8 cellular contexts compared by ENCODE assay signal in the genomic region with DNA sequence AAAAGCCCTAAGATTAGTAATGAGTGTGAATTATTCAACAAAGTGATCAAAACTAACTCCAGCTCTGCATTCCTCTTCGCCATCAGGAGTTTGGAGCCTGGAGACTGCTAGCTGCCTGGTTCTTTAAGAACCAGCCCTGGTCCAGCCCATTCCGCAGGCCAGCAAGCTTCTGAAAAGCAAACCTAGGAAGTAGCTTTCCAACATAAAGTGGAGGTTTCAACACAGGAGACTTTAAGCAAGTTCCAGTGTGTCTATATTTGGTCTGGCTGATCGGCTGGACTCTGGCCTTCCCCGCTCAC. TPM values are rescaled to one million over a fixed set of nuclear protein-coding genes. Genes with fewer than 3 reads are reported as not detected.
A peak's percentile ranks its signal among the peaks of the same experiment; 100 is the strongest.
DNase-seq lines count a peak whose midpoint lies in the region; TF ChIP-seq lines count a peak whose summit lies in the region.
"Not testable (repeated sequence)": the region's sequence is repeated elsewhere in the genome, so short reads cannot be mapped to it uniquely, and the experiment has no call there.
"Had no signal": no experiment of that assay in that cellular context is flagged by ENCODE, and none has a peak within 500 bp of the region (broad histone marks: within the 10 kb centered on the region; RNA-seq: fewer than 3 reads in every experiment).

No MANE protein-coding gene starts in this region.

- H3K4me1 ChIP-seq in mononuclear cell (ENCODE audit: insufficient read depth, low read length): peaks cover 33% of the 10 kb centered on the region
- H3K4me1 ChIP-seq in skeletal muscle satellite cell (ENCODE audit: control insufficient read depth, insufficient read depth, low read length): peaks cover 21% of the 10 kb centered on the region

- H3K4me3 ChIP-seq in GM12865 (ENCODE audit: low read depth, low read length) (peak overlapping the region; percentile 81), MG63 (peak overlapping the region; percentile 63), mononuclear cell (ENCODE audit: low read length) (peak overlapping the region; percentile 52), skeletal muscle satellite cell (ENCODE audit: low read length) (peak overlapping the region; percentile 85)

- not testable (repeated sequence) for H3K27me3 ChIP-seq in MG63; mononuclear cell (ENCODE audit: insufficient read depth, low read length); skeletal muscle satellite cell (ENCODE audit: control insufficient read depth, insufficient read depth, low read length)

- H3K4me3 Mint-ChIP-seq in activated CD4-positive, alpha-beta memory T cell treated with anti-CD3 and anti-CD28 coated beads, Interleukin-2, amount 10 ng/mL, durations not matched to agents 7 days and 5 days: peak overlapping the region; percentile 85
- peak overlapping the region; percentile 89 for H3K4me3 Mint-ChIP-seq in glutamatergic neuron (ENCODE audit: unreplicated experiment)

- not testable (repeated sequence) for TF ChIP-seq CTCF in GM12865 (IDR thresholded peaks at IDR 0.05; ENCODE audit: insufficient read depth, low read depth, low read length, missing control alignments); glutamatergic neuron (IDR thresholded peaks at IDR 0.05; ENCODE audit: partially characterized antibody, unreplicated experiment)

- peak overlapping the region; percentile 80 for H3K27ac ChIP-seq in caudate nucleus (ENCODE audit: low read depth, low read length)

- CTCF ChIA-PET in activated CD4-positive, alpha-beta memory T cell treated with anti-CD3 and anti-CD28 coated beads, Interleukin-2, amount 10 ng/mL, durations not matched to agents 7 days and 5 days (lab: Charles Lee): interaction anchor here (0.9 to 4.8 kb wide), 16 partner anchors 9 to 257 kb away, joined by 3 to 52 read pairs (median 4); a partner anchor contains a TSS

- not testable (repeated sequence) for H3K9me3 ChIP-seq in MG63; mononuclear cell (ENCODE audit: low read depth, low read length); skeletal muscle satellite cell (replicated peaks; ENCODE audit: low read length)

- peaks cover 41% of the 10 kb centered on the region for H3K4me1 Mint-ChIP-seq in activated CD4-positive, alpha-beta memory T cell treated with anti-CD3 and anti-CD28 coated beads, Interleukin-2, amount 10 ng/mL, durations not matched to agents 7 days and 5 days
- not testable (repeated sequence) for H3K4me1 Mint-ChIP-seq in glutamatergic neuron (ENCODE audit: low read depth, unreplicated experiment)

- not testable (repeated sequence) for DNase-seq in GM12865 (ENCODE audit: low read depth); MG63; activated CD4-positive, alpha-beta memory T cell treated with anti-CD3 and anti-CD28 coated beads, Interleukin-2, amount 10 ng/mL, durations not matched to agents 7 days and 5 days; caudate nucleus (lab: John Stamatoyannopoulos, UW); glutamatergic neuron

- H3K27ac Mint-ChIP-seq in activated CD4-positive, alpha-beta memory T cell treated with anti-CD3 and anti-CD28 coated beads, Interleukin-2, amount 10 ng/mL, durations not matched to agents 7 days and 5 days: peak overlapping the region; percentile 91
- H3K27ac Mint-ChIP-seq in glutamatergic neuron (ENCODE audit: unreplicated experiment): peak overlapping the region; percentile 84

- H3K4me2 ChIP-seq in skeletal muscle satellite cell (ENCODE audit: low read length): peak overlapping the region; percentile 92

- H3K27me3 Mint-ChIP-seq in activated CD4-positive, alpha-beta memory T cell treated with anti-CD3 and anti-CD28 coated beads, Interleukin-2, amount 10 ng/mL, durations not matched to agents 7 days and 5 days; glutamatergic neuron (ENCODE audit: unreplicated experiment): not testable (repeated sequence)

- not testable (repeated sequence) for H3K36me3 ChIP-seq in MG63; skeletal muscle satellite cell (ENCODE audit: insufficient read depth, low read length)

- H3K9me3 Mint-ChIP-seq in activated CD4-positive, alpha-beta memory T cell treated with anti-CD3 and anti-CD28 coated beads, Interleukin-2, amount 10 ng/mL, durations not matched to agents 7 days and 5 days; glutamatergic neuron (ENCODE audit: unreplicated experiment): not testable (repeated sequence)

- POLR2A ChIA-PET in activated CD4-positive, alpha-beta memory T cell treated with anti-CD3 and anti-CD28 coated beads, Interleukin-2, amount 10 ng/mL, durations not matched to agents 7 days and 5 days (lab: Charles Lee): interaction anchor here (0.6 to 4.5 kb wide), 27 partner anchors 9 to 511 kb away, joined by 3 to 44 read pairs (median 4); a partner anchor contains a TSS

- H3K9ac ChIP-seq in skeletal muscle satellite cell (ENCODE audit: low read depth, low read length): peak overlapping the region; percentile 96

- H3K36me3 Mint-ChIP-seq in activated CD4-positive, alpha-beta memory T cell treated with anti-CD3 and anti-CD28 coated beads, Interleukin-2, amount 10 ng/mL, durations not matched to agents 7 days and 5 days (ENCODE audit: low read depth): peaks cover 28% of the 10 kb centered on the region
- not testable (repeated sequence) for H3K36me3 Mint-ChIP-seq in glutamatergic neuron (ENCODE audit: unreplicated experiment)

RNA-seq across cellular contexts. Expression of a gene that starts 0.2 kb away (rescaled TPM):
- 27.8 and 33.4 TPM in 2 replicates for total RNA-seq in MG63 (2014; rRNA removed; shearing (Covaris generic); ENCODE audit: low replicate concordance)
- 10 to 100 TPM; 13.3 to 13.4 TPM for total RNA-seq in activated CD4-positive, alpha-beta memory T cell treated with anti-CD3 and anti-CD28 coated beads, Interleukin-2, amount 10 ng/mL, durations not matched to agents 7 days and 5 days
- total RNA-seq in glutamatergic neuron (ENCODE audit: unreplicated experiment): 7.6 TPM
- total RNA-seq in mononuclear cell: 12.9 TPM
- total RNA-seq in skeletal muscle satellite cell (2012; rRNA removed): 26.0 and 29.7 TPM in 2 replicates

RNA-seq across cellular contexts. Expression of a gene that starts 10.1 kb away (rescaled TPM):
- total RNA-seq in MG63 (2014; rRNA removed; shearing (Covaris generic); ENCODE audit: low replicate concordance): not detected in 2 replicates
- not detected for total RNA-seq in activated CD4-positive, alpha-beta memory T cell treated with anti-CD3 and anti-CD28 coated beads, Interleukin-2, amount 10 ng/mL, durations not matched to agents 7 days and 5 days
- not detected for total RNA-seq in glutamatergic neuron (ENCODE audit: unreplicated experiment)
- total RNA-seq in mononuclear cell: 0.10 TPM
- not detected in 2 replicates for total RNA-seq in skeletal muscle satellite cell (2012; rRNA removed)

RNA-seq across cellular contexts. Expression of a gene that starts 22.8 kb away (rescaled TPM):
- total RNA-seq in MG63 (2014; rRNA removed; shearing (Covaris generic); ENCODE audit: low replicate concordance): 0.44 and 0.76 TPM in 2 replicates
- under 1 TPM; 0.83 to 0.93 TPM for total RNA-seq in activated CD4-positive, alpha-beta memory T cell treated with anti-CD3 and anti-CD28 coated beads, Interleukin-2, amount 10 ng/mL, durations not matched to agents 7 days and 5 days
- total RNA-seq in glutamatergic neuron (ENCODE audit: unreplicated experiment) (not detected), mononuclear cell (0.42 TPM)
- 0.25 and 0.44 TPM in 2 replicates for total RNA-seq in skeletal muscle satellite cell (2012; rRNA removed)

RNA-seq across cellular contexts. Expression of a gene that starts 31.9 kb away (rescaled TPM):
- 0.16 TPM in 1 of 2 replicates, not detected in the other for total RNA-seq in MG63 (2014; rRNA removed; shearing (Covaris generic); ENCODE audit: low replicate concordance)
- 1 to 10 TPM; 2.2 to 2.9 TPM for total RNA-seq in activated CD4-positive, alpha-beta memory T cell treated with anti-CD3 and anti-CD28 coated beads, Interleukin-2, amount 10 ng/mL, durations not matched to agents 7 days and 5 days
- 1.4 TPM for total RNA-seq in glutamatergic neuron (ENCODE audit: unreplicated experiment)
- 0.73 TPM for total RNA-seq in mononuclear cell
- 3.3 and 4.1 TPM in 2 replicates for total RNA-seq in skeletal muscle satellite cell (2012; rRNA removed)

RNA-seq across cellular contexts. Expression of a gene that starts 43.5 kb away (rescaled TPM):
- not detected in 2 replicates for total RNA-seq in MG63 (2014; rRNA removed; shearing (Covaris generic); ENCODE audit: low replicate concordance)
- total RNA-seq in activated CD4-positive, alpha-beta memory T cell treated with anti-CD3 and anti-CD28 coated beads, Interleukin-2, amount 10 ng/mL, durations not matched to agents 7 days and 5 days: not detected
- total RNA-seq in glutamatergic neuron (ENCODE audit: unreplicated experiment): not detected
- total RNA-seq in mononuclear cell: not detected
- under 0.01 TPM in 1 of 2 replicates, not detected in the other for total RNA-seq in skeletal muscle satellite cell (2012; rRNA removed)
- total RNA-seq: occipital lobe had no signal
